In genomic region chr20:3064119-3064518, GRCh38 we compare ENCODE assay signal across 5 cellular contexts. TPM values are rescaled to one million over a fixed set of nuclear protein-coding genes. Genes with fewer than 3 reads are reported as not detected.
"Had no signal": no experiment of that assay in that cellular context is flagged by ENCODE, and none has a peak within 500 bp of the region (broad histone marks: within the 10 kb centered on the region; RNA-seq: fewer than 3 reads in every experiment).

No MANE protein-coding gene starts in this region.

RNA-seq across cellular contexts. Expression of gene OXT, which starts 7.3 kb away (rescaled TPM):
- total RNA-seq: HT-29, HT1080, IMR-90, K562 had no signal
- polyA plus RNA-seq: IMR-90, K562 had no signal

RNA-seq across cellular contexts. Expression of gene AVP, which starts 20.4 kb away (rescaled TPM):
- total RNA-seq: HT-29, HT1080, IMR-90, K562 had no signal
- polyA plus RNA-seq: IgD-negative memory B cell, IMR-90, K562 had no signal

RNA-seq across cellular contexts. Expression of gene GNRH2, which starts 20.7 kb away (rescaled TPM):
- total RNA-seq: HT-29, HT1080 had no signal
- polyA plus RNA-seq: IgD-negative memory B cell had no signal
